In genomic region chr3:169812844-169813677, GRCh38 we compare ENCODE assay signal across 8 cellular contexts. TPM values are rescaled to one million over a fixed set of nuclear protein-coding genes. Genes with fewer than 3 reads are reported as not detected.
DNase-seq lines count a peak whose midpoint lies in the region; FAIRE-seq and TF ChIP-seq lines count a peak whose summit lies in the region.

Gene LRRC34 (minus strand): TSS chr3:169812904. CDS start chr3:169812548, 356 bp downstream.
Gene LRRIQ4 (plus strand): TSS chr3:169812870. CDS start chr3:169821922, 9,052 bp downstream.

- no peak within 1 kb of the TSS for H2BK5ac ChIP-seq in H9 (ENCODE audit: insufficient read length, low read length)

- H3K23ac ChIP-seq in H9 (ENCODE audit: insufficient read length, low read depth, low read length): no peak within 1 kb of the TSS

- H3K18ac ChIP-seq in H9 (ENCODE audit: insufficient read length, low read depth, low read length): peak within 1 kb of the TSS; percentile 66

- no peaks in the 10 kb centered on the region for H3K9me2 ChIP-seq in SU-DHL-6 (replicated peaks; ENCODE audit: insufficient read depth, low read length)

- H3F3A ChIP-seq in SU-DHL-6 (ENCODE audit: insufficient read depth): peaks cover 9% of the 10 kb centered on the region; the same call in 1 of the 2 replicates

- H2AFZ ChIP-seq in H9 (ENCODE audit: low read length) (peak within 1 kb of the TSS; percentile 59), SU-DHL-6 (ENCODE audit: low read depth, low read length, severe bottlenecking) (peak within 1 kb of the TSS; percentile 78), astrocyte (ENCODE audit: low read depth, low read length) (peak within 1 kb of the TSS; percentile 99)

- H3K27me3 Mint-ChIP-seq in H9 (ENCODE audit: low read depth) (peaks cover 29% of the 10 kb centered on the region), astrocyte (ENCODE audit: low read depth, unreplicated experiment) (peaks cover 4% of the 10 kb centered on the region)

- no peak for FAIRE-seq in astrocyte (lab: Jason Lieb, UNC)

- in situ Hi-C loops in ACHN (cut with HindIII; ENCODE audit: low pct_ligation_motif_present, low pct_unique_long_range_greater_than_20kb, low sequenced_read_pairs): no loop called here

- H3K4ac ChIP-seq in H9 (ENCODE audit: low read depth, low read length): no peak within 1 kb of the TSS

- H4K20me1 ChIP-seq in H9 (ENCODE audit: control insufficient read depth, insufficient read depth, insufficient read length) (no peaks in the 10 kb centered on the region), SU-DHL-6 (ENCODE audit: low read depth, low read length) (no peaks in the 10 kb centered on the region), astrocyte (ENCODE audit: insufficient read depth, low read length) (no peaks in the 10 kb centered on the region)

- H3K4me3 Mint-ChIP-seq in H9 (peak within 1 kb of the TSS; percentile 53 to 74; a peak in 4 of 5 replicates), astrocyte (ENCODE audit: unreplicated experiment) (peak within 1 kb of the TSS; percentile 75)

- H3K79me2 ChIP-seq in H9 (ENCODE audit: insufficient read depth, low read length) (no peaks in the 10 kb centered on the region), SU-DHL-6 (ENCODE audit: insufficient read depth, low read length) (no peaks in the 10 kb centered on the region), astrocyte (ENCODE audit: insufficient read depth, low read length) (no peaks in the 10 kb centered on the region)

- H3K23me2 ChIP-seq in H9 (ENCODE audit: insufficient read length, low read depth, low read length, poor library complexity, severe bottlenecking): peaks cover 9% of the 10 kb centered on the region

- DNase-seq in EH (ENCODE audit: low read depth) (peak; percentile 81), H9 (peak; percentile 93), NAMALWA (ENCODE audit: low spot score) (peak; percentile 86), astrocyte (ENCODE audit: low read depth) (peak; percentile 42), iPS DF 6.9 (ENCODE audit: low read depth, low spot score) (no peak), skeletal muscle cell (ENCODE audit: low read depth) (peak; percentile 29), ACHN (no peak)

- no peak within 1 kb of the TSS for H3T11ph ChIP-seq in H9 (ENCODE audit: low read length)

- H3K36me3 Mint-ChIP-seq in H9 (ENCODE audit: insufficient read depth in 1 of 3, low read depth in 3 of 3) (peaks cover 2 to 18% (median 8%) of the 10 kb centered on the region in 3 experiments; a peak in 6 of 7 replicates), astrocyte (ENCODE audit: low read depth, unreplicated experiment) (peaks cover 2% of the 10 kb centered on the region)

- H3K4me1 ChIP-seq in H9 (ENCODE audit: insufficient read depth, low read length) (no peaks in the 10 kb centered on the region), astrocyte (ENCODE audit: insufficient read depth, low read length) (peaks cover 21% of the 10 kb centered on the region), iPS DF 6.9 (ENCODE audit: control insufficient read depth, insufficient read depth, low read length) (no peaks in the 10 kb centered on the region; the same call in 1 of the 2 replicates)

- H3K9ac ChIP-seq in H9 (ENCODE audit: extremely low read depth, insufficient read length, low read length) (no peak within 1 kb of the TSS), SU-DHL-6 (ENCODE audit: low read length) (peak within 1 kb of the TSS; percentile 39), astrocyte (ENCODE audit: low read length) (peak within 1 kb of the TSS; percentile 82)

- no CpG with 5 or more reads among the region's 20 CpGs for WGBS in H9 (ENCODE audit: extremely low coverage, insufficient read length, low lambda C conversion rate)
- no CpG with 5 or more reads among the region's 20 CpGs for WGBS in iPS DF 6.9 (ENCODE audit: insufficient coverage, insufficient read length)

- no peak within 1 kb of the TSS for H2BK20ac ChIP-seq in H9 (ENCODE audit: low read depth, low read length, poor library complexity, severe bottlenecking)

- H4K5ac ChIP-seq in H9 (ENCODE audit: insufficient read length, low read depth, low read length): no peak within 1 kb of the TSS

- H3K36me3 ChIP-seq in SU-DHL-6 (ENCODE audit: low read length) (no peaks in the 10 kb centered on the region), astrocyte (ENCODE audit: insufficient read depth, low read length) (no peaks in the 10 kb centered on the region), iPS DF 6.9 (ENCODE audit: control insufficient read depth, insufficient read depth, low read length) (no peaks in the 10 kb centered on the region)

- H3K4me2 ChIP-seq in H9 (ENCODE audit: insufficient read depth, insufficient read length, low read length) (peak within 1 kb of the TSS; percentile 38), SU-DHL-6 (ENCODE audit: low read depth, low read length, poor library complexity, severe bottlenecking) (peak within 1 kb of the TSS; percentile 62), astrocyte (ENCODE audit: low read length) (peak within 1 kb of the TSS; percentile 87)

- H3K4me1 Mint-ChIP-seq in H9 (peaks cover 25 to 30% of the 10 kb centered on the region in 2 experiments), astrocyte (ENCODE audit: low read depth, unreplicated experiment) (peaks cover 5% of the 10 kb centered on the region)

- no peak within 1 kb of the TSS for H2BK15ac ChIP-seq in H9 (ENCODE audit: low read depth, low read length)

- no peaks in the 10 kb centered on the region for H3K27me3 ChIP-seq in H9 (ENCODE audit: insufficient read depth, low read length)
- H3K27me3 ChIP-seq in SU-DHL-6 (ENCODE audit: low read length): no peaks in the 10 kb centered on the region
- H3K27me3 ChIP-seq in astrocyte (ENCODE audit: insufficient read depth, low read length): no peaks in the 10 kb centered on the region
- no peaks in the 10 kb centered on the region; the same call in 1 of the 2 replicates for H3K27me3 ChIP-seq in iPS DF 6.9 (ENCODE audit: control insufficient read depth, insufficient read depth, low read length)

- H3K9me3 Mint-ChIP-seq in H9 (peaks cover 10 to 16% of the 10 kb centered on the region in 2 experiments), astrocyte (ENCODE audit: unreplicated experiment) (peaks cover 20% of the 10 kb centered on the region)

- H2BK12ac ChIP-seq in H9 (ENCODE audit: insufficient read length, low read depth, low read length): no peak within 1 kb of the TSS

- H4K8ac ChIP-seq in H9 (replicated peaks; ENCODE audit: insufficient read length, low read depth, low read length): no peak within 1 kb of the TSS

- no peak within 1 kb of the TSS for H2BK120ac ChIP-seq in H9 (ENCODE audit: low read depth, low read length, poor library complexity, severe bottlenecking)

- no peak within 1 kb of the TSS for H3K27ac ChIP-seq in H9 (ENCODE audit: insufficient read length, low read depth, low read length)
- no peak within 1 kb of the TSS for H3K27ac ChIP-seq in SU-DHL-6 (ENCODE audit: low read depth, low read length)
- peak within 1 kb of the TSS; percentile 29 for H3K27ac ChIP-seq in astrocyte (ENCODE audit: low read depth, low read length)
- H3K27ac ChIP-seq in iPS DF 6.9 (ENCODE audit: low read length): no peak within 1 kb of the TSS

- H3K79me1 ChIP-seq in H9 (ENCODE audit: insufficient read depth, low read depth, low read length, poor library complexity, severe bottlenecking): no peaks in the 10 kb centered on the region

- H3K27ac Mint-ChIP-seq in H9 (peak within 1 kb of the TSS in 1 of 3 experiments; percentile 88; a peak in 2 of 7 replicates), astrocyte (ENCODE audit: unreplicated experiment) (peak within 1 kb of the TSS; percentile 73)

- H4K91ac ChIP-seq in H9 (ENCODE audit: insufficient read length, low read depth, low read length): no peak within 1 kb of the TSS

- peak within 1 kb of the TSS; percentile 36 for H3K4me3 ChIP-seq in SU-DHL-6 (ENCODE audit: insufficient read depth, low read length, poor library complexity, severe bottlenecking)
- peak within 1 kb of the TSS; percentile 63 for H3K4me3 ChIP-seq in astrocyte (ENCODE audit: insufficient read depth, low read depth, low read length)
- peak within 1 kb of the TSS; percentile 54; the same call in 1 of the 2 replicates for H3K4me3 ChIP-seq in iPS DF 6.9 (ENCODE audit: low read length)
- peak within 1 kb of the TSS; percentile 62 for H3K4me3 ChIP-seq in skeletal muscle cell (ENCODE audit: low read depth, low read length)

- TF ChIP-seq CTCF in H9 (conservative IDR thresholded peaks at IDR 0.05) (no peak), SU-DHL-6 (IDR thresholded peaks at IDR 0.05; ENCODE audit: insufficient read depth, low read length, poor library complexity, severe bottlenecking) (no peak), astrocyte (IDR thresholded peaks at IDR 0.05; ENCODE audit: insufficient read depth, low read depth, low read length) (no peak)

- no peak within 1 kb of the TSS for H2AK5ac ChIP-seq in H9 (ENCODE audit: insufficient read length, low read length)

- no peak within 1 kb of the TSS for H3K56ac ChIP-seq in H9 (ENCODE audit: insufficient read length, low read depth, low read length)

- peak within 1 kb of the TSS; percentile 62; the same call in 1 of the 2 replicates for H3K14ac ChIP-seq in H9 (ENCODE audit: insufficient read depth, low read length)

- H3K9me3 ChIP-seq in H9 (ENCODE audit: control insufficient read depth, low read depth, low read length): no peaks in the 10 kb centered on the region
- no peaks in the 10 kb centered on the region for H3K9me3 ChIP-seq in SU-DHL-6 (ENCODE audit: insufficient read depth, low read length)
- no peaks in the 10 kb centered on the region for H3K9me3 ChIP-seq in astrocyte (ENCODE audit: insufficient read depth, low read depth, low read length)
- H3K9me3 ChIP-seq in iPS DF 6.9 (ENCODE audit: control insufficient read depth, insufficient read depth, low read length): no peaks in the 10 kb centered on the region

RNA-seq across cellular contexts. Expression of gene LRRC34, which starts in this region (rescaled TPM):
- total RNA-seq in H9 (2021) (4.6 and 5.1 TPM in 2 replicates), astrocyte (1.0 and 1.3 TPM in 2 replicates)

RNA-seq across cellular contexts. Expression of gene LRRIQ4, which starts in this region (rescaled TPM):
- total RNA-seq in H9 (2021) (0.26 TPM in 1 of 2 replicates, not detected in the other), astrocyte (not detected in 2 replicates)

Comparison
In these comparisons a context has a peak if more than half of its experiments do, and no peak if none do; other contexts are left out.
1. DNase-seq: peak in EH (single experiment), H9 (single experiment), NAMALWA (single experiment), astrocyte (single experiment) and skeletal muscle cell (single experiment); none in iPS DF 6.9 (single experiment) and ACHN (single experiment).
2. Peak in every context shown above with its lines, with median percentiles within 50 percentile points of each other: H2AFZ ChIP-seq, H3K4me2 ChIP-seq and H3K4me3 ChIP-seq.